In genomic region chr5:134184155-134185135, GRCh38 we compare ENCODE assay signal across 1 cellular context.
TF ChIP-seq lines count a peak whose summit lies in the region.

No MANE protein-coding gene starts in this region.

TF ChIP-seq in HepG2, 621 proteins besides CTCF, POLR2A, EP300 and RAD21 (continued from another document):
- TF ChIP-seq HDAC2 (CRISPR knock-in tag; IDR thresholded peaks at IDR 0.05) = 0 out of 2 replicates have a peak, but pooled peaks have one; percentile 19
- TF ChIP-seq ERF (CRISPR knock-in tag; IDR thresholded peaks at IDR 0.05) = 0 out of 2 replicates have a peak, but pooled peaks have one; percentile 32
- TF ChIP-seq ZNF557 (CRISPR knock-in tag; IDR thresholded peaks at IDR 0.05) = no peak
- TF ChIP-seq, protein P1, sequence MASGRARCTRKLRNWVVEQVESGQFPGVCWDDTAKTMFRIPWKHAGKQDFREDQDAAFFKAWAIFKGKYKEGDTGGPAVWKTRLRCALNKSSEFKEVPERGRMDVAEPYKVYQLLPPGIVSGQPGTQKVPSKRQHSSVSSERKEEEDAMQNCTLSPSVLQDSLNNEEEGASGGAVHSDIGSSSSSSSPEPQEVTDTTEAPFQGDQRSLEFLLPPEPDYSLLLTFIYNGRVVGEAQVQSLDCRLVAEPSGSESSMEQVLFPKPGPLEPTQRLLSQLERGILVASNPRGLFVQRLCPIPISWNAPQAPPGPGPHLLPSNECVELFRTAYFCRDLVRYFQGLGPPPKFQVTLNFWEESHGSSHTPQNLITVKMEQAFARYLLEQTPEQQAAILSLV (CRISPR knock-in tag; IDR thresholded peaks at IDR 0.05; ENCODE audit: borderline replicate concordance) = no peak
- TF ChIP-seq ZNF788 (CRISPR knock-in tag; IDR thresholded peaks at IDR 0.05; ENCODE audit: borderline replicate concordance) = 0 out of 2 replicates have a peak, but pooled peaks have one; percentile 41
- TF ChIP-seq NR2F6 (IDR thresholded peaks at IDR 0.05) = 0 out of 2 replicates have a peak, but pooled peaks have one; percentile 21
- TF ChIP-seq NR2F6 (CRISPR knock-in tag; IDR thresholded peaks at IDR 0.05) = 0 out of 2 replicates have a peak, but pooled peaks have one; percentile 45
- 0 out of 2 replicates have a peak, but pooled peaks have one; percentile 34 for TF ChIP-seq ZNF318 (CRISPR knock-in tag; IDR thresholded peaks at IDR 0.05)
- 0 out of 2 replicates have a peak, but pooled peaks have one; percentile 12 for TF ChIP-seq FOXA3 (CRISPR knock-in tag; IDR thresholded peaks at IDR 0.05)
- no peak for TF ChIP-seq NFKB2 (CRISPR knock-in tag; IDR thresholded peaks at IDR 0.05; ENCODE audit: borderline replicate concordance)
- TF ChIP-seq ZSCAN21 (CRISPR knock-in tag; IDR thresholded peaks at IDR 0.05; ENCODE audit: borderline replicate concordance) = peak; percentile 31; the same call in 1 of the 2 replicates
- peak; percentile 27; the same call in 1 of the 2 replicates for TF ChIP-seq KDM2A (CRISPR knock-in tag; IDR thresholded peaks at IDR 0.05; ENCODE audit: borderline replicate concordance, low read depth)
- TF ChIP-seq ZNF619 (CRISPR knock-in tag; IDR thresholded peaks at IDR 0.05) = peak; percentile 47; the same call in 1 of the 2 replicates
- TF ChIP-seq, protein P2, sequence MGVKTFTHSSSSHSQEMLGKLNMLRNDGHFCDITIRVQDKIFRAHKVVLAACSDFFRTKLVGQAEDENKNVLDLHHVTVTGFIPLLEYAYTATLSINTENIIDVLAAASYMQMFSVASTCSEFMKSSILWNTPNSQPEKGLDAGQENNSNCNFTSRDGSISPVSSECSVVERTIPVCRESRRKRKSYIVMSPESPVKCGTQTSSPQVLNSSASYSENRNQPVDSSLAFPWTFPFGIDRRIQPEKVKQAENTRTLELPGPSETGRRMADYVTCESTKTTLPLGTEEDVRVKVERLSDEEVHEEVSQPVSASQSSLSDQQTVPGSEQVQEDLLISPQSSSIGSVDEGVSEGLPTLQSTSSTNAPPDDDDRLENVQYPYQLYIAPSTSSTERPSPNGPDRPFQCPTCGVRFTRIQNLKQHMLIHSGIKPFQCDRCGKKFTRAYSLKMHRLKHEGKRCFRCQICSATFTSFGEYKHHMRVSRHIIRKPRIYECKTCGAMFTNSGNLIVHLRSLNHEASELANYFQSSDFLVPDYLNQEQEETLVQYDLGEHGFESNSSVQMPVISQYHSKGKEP (CRISPR knock-in tag; IDR thresholded peaks at IDR 0.05) = no peak
- peak; percentile 17; the same call in 1 of the 2 replicates for TF ChIP-seq SAP130 (CRISPR knock-in tag; IDR thresholded peaks at IDR 0.05; ENCODE audit: low read depth)
- TF ChIP-seq, protein P3, sequence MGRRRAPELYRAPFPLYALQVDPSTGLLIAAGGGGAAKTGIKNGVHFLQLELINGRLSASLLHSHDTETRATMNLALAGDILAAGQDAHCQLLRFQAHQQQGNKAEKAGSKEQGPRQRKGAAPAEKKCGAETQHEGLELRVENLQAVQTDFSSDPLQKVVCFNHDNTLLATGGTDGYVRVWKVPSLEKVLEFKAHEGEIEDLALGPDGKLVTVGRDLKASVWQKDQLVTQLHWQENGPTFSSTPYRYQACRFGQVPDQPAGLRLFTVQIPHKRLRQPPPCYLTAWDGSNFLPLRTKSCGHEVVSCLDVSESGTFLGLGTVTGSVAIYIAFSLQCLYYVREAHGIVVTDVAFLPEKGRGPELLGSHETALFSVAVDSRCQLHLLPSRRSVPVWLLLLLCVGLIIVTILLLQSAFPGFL (CRISPR knock-in tag; IDR thresholded peaks at IDR 0.05) = no peak
- TF ChIP-seq ZFP91 (CRISPR knock-in tag; IDR thresholded peaks at IDR 0.05; ENCODE audit: borderline replicate concordance) = peak; percentile 21; the same call in 1 of the 2 replicates
- TF ChIP-seq ZNF792 (CRISPR knock-in tag; IDR thresholded peaks at IDR 0.05) = no peak
- TF ChIP-seq HNF4A (CRISPR knock-in tag; IDR thresholded peaks at IDR 0.05) = peak; percentile 17; the same call in 1 of the 2 replicates
- no peak for TF ChIP-seq ZNF354B (CRISPR knock-in tag; IDR thresholded peaks at IDR 0.05)
